15 cellular contexts compared by ENCODE assay signal in genomic region chr5:128574041-128574440, GRCh38. TPM values are rescaled to one million over a fixed set of nuclear protein-coding genes. Genes with fewer than 3 reads are reported as not detected.
DNase-seq lines count a peak whose midpoint lies in the region; ATAC-seq and TF ChIP-seq lines count a peak whose summit lies in the region.
"Had no signal": no experiment of that assay in that cellular context is flagged by ENCODE, and none has a peak within 500 bp of the region (broad histone marks: within the 10 kb centered on the region; RNA-seq: fewer than 3 reads in every experiment).

No MANE protein-coding gene starts in this region.

- TF ChIP-seq CTCF in HCT116 (IDR thresholded peaks at IDR 0.05 in 2 of 3, conservative IDR thresholded peaks at IDR 0.05 in 1 of 3; ENCODE audit: borderline replicate concordance in 1 of 3, insufficient read depth in 1 of 3, low read depth in 2 of 3, low read length in 2 of 3) = no peak
- TF ChIP-seq CTCF in fibroblast of the aortic adventitia (IDR thresholded peaks at IDR 0.05; ENCODE audit: insufficient read depth, low read length) = no peak
- TF ChIP-seq CTCF in suprapubic skin (IDR thresholded peaks at IDR 0.05) = no peak

- H3K4me3 ChIP-seq in HCT116 (replicated peaks in 1 of 2; ENCODE audit: low read depth in 1 of 2, low read length in 2 of 2) = no peak overlapping the region
- no peak overlapping the region for H3K4me3 ChIP-seq in fibroblast of the aortic adventitia (ENCODE audit: low read depth, low read length)
- no peak overlapping the region for H3K4me3 ChIP-seq in suprapubic skin
- H3K4me3 ChIP-seq: body of pancreas had no signal

- POLR2A ChIA-PET in HCT116 (lab: Charles Lee) = no interaction called here

- H3K27ac ChIP-seq in HCT116 (ENCODE audit: low read depth, low read length) = no peak overlapping the region
- H3K27ac ChIP-seq in suprapubic skin = no peak overlapping the region
- H3K27ac ChIP-seq: body of pancreas, WERI-Rb-1 had no signal

- no peaks in the 10 kb centered on the region for H4K20me1 ChIP-seq in HCT116 (ENCODE audit: insufficient read depth)

- no peaks in the 10 kb centered on the region for H3K79me2 ChIP-seq in HCT116 (ENCODE audit: insufficient read depth, low read length)

- H3K9ac ChIP-seq in HCT116 (ENCODE audit: low read length) = no peak overlapping the region

- H3K9me3 ChIP-seq in HCT116 (ENCODE audit: control insufficient read depth in 1 of 2, insufficient read depth in 1 of 2, low read depth in 1 of 2, low read length in 2 of 2) (no peaks in the 10 kb centered on the region), suprapubic skin (no peaks in the 10 kb centered on the region)
- H3K9me3 ChIP-seq: body of pancreas had no signal

- no peak for TF ChIP-seq EP300 in suprapubic skin (IDR thresholded peaks at IDR 0.05)

- H3K9me2 ChIP-seq in HCT116 (ENCODE audit: insufficient read depth) = no peaks in the 10 kb centered on the region

- WGBS in suprapubic skin = 82% methylated on average over 1 of the region's 1 CpG

- BruUV-seq in HCT116 (replicated peaks; lab: Mats Ljungman, UMichigan) = no TSS peak

- no peak overlapping the region for H2AFZ ChIP-seq in HCT116 (ENCODE audit: low read depth, low read length, poor library complexity, severe bottlenecking)

- TF ChIP-seq RAD21 in HCT116 (IDR thresholded peaks at IDR 0.05; ENCODE audit: low read depth) = no peak

- intact Hi-C loops in HCT116 (cut with micrococcal nuclease) = no loop called here

- H3K36me3 ChIP-seq in HCT116 (ENCODE audit: control insufficient read depth in 1 of 2, insufficient read depth in 2 of 2, low read length in 2 of 2) (no peaks in the 10 kb centered on the region), suprapubic skin (no peaks in the 10 kb centered on the region)
- H3K36me3 ChIP-seq: WERI-Rb-1 had no signal

- H3K27me3 ChIP-seq in HCT116 (ENCODE audit: insufficient read depth, low read length) (no peaks in the 10 kb centered on the region), suprapubic skin (no peaks in the 10 kb centered on the region)
- H3K27me3 ChIP-seq: body of pancreas had no signal

- CTCF ChIA-PET in HCT116 (lab: Charles Lee) = no interaction called here

- H3K4me1 ChIP-seq in HCT116 (ENCODE audit: control insufficient read depth in 1 of 2, insufficient read depth in 2 of 2, low read length in 2 of 2) = peaks cover 0 to 11% of the 10 kb centered on the region in 2 experiments; a peak in 1 of 4 replicates
- H3K4me1 ChIP-seq in suprapubic skin = no peaks in the 10 kb centered on the region
- H3K4me1 ChIP-seq: body of pancreas had no signal

- TF ChIP-seq POLR2A in HCT116 (IDR thresholded peaks at IDR 0.05; ENCODE audit: borderline replicate concordance, extremely low read depth, insufficient read depth, insufficient read length) (no peak), suprapubic skin (IDR thresholded peaks at IDR 0.05) (no peak)

- ATAC-seq in HCT116 (no peak), SK-N-SH treated with all-trans-retinoic acid at 6 μM for 48 hours (peak; percentile 78), HG03025 (IDR thresholded peaks at IDR 0.05; ENCODE audit: low FRiP score, unreplicated experiment) (no peak)
- ATAC-seq: activated CD8-positive, alpha-beta T cell treated with anti-CD3 and anti-CD28 coated beads for 36 hours; body of pancreas had no signal

- H3K4me2 ChIP-seq in HCT116 (ENCODE audit: low read length) = 0 out of 2 replicates have a peak overlapping the region, but pooled peaks have one; percentile 1

- DNase-seq in HCT116 (ENCODE audit: low read depth, low spot score) (no peak), fibroblast of the aortic adventitia (ENCODE audit: low read depth) (peak; percentile 21), renal cortical epithelial cell (ENCODE audit: low read depth) (peak; percentile 16), suprapubic skin (ENCODE audit: low spot score in 2 of 2) (no peak), ecto neural progenitor cell (ENCODE audit: low spot score) (no peak)
- DNase-seq: activated CD8-positive, alpha-beta T cell treated with anti-CD3 and anti-CD28 coated beads for 36 hours; activated naive CD4-positive, alpha-beta T cell treated with anti-CD3 and anti-CD28 coated beads for 36 hours; activated T-cell treated with anti-CD3 and anti-CD28 coated beads, Interleukin-2, amount 50 U/mL, for 1 hour; body of pancreas; CD4-positive, alpha-beta memory T cell; NCI-H69; T-helper 2 cell; WERI-Rb-1 had no signal

- RAD21 ChIA-PET in HCT116 (lab: Charles Lee; ENCODE audit: low non-redundant PET in 1 of 2, low total read pairs in 2 of 2, uncharacterized antibody in 2 of 2, unreplicated experiment in 2 of 2) = no interaction called here

TF ChIP-seq in HCT116, 20 proteins besides CTCF, POLR2A, EP300 and RAD21:
- TF ChIP-seq ZBTB33 (IDR thresholded peaks at IDR 0.05; ENCODE audit: extremely low read depth, insufficient replicate concordance, low read length) = no peak
- no peak for TF ChIP-seq ELF1 (IDR thresholded peaks at IDR 0.05; ENCODE audit: borderline replicate concordance, low read depth)
- no peak for TF ChIP-seq TCF7L2 (IDR thresholded peaks at IDR 0.05; ENCODE audit: borderline replicate concordance, extremely low read depth, insufficient read depth, insufficient read length)
- no peak for TF ChIP-seq ZNF274 (IDR thresholded peaks at IDR 0.05; ENCODE audit: low read depth, low read length)
- TF ChIP-seq YY1 (IDR thresholded peaks at IDR 0.05; ENCODE audit: extremely low read depth, insufficient replicate concordance, low read depth, low read length) = no peak

TF ChIP-seq in SK-N-SH treated with all-trans-retinoic acid at 6 μM for 48 hours, 23 proteins besides CTCF, POLR2A, EP300 and RAD21:
- no peak for TF ChIP-seq TCF4 (CRISPR knock-in tag; IDR thresholded peaks at IDR 0.05; ENCODE audit: borderline replicate concordance)
- TF ChIP-seq PATZ1 (CRISPR knock-in tag; IDR thresholded peaks at IDR 0.05; ENCODE audit: borderline replicate concordance) = no peak
- TF ChIP-seq ISL1 (CRISPR knock-in tag; IDR thresholded peaks at IDR 0.05) = no peak
- no peak for TF ChIP-seq ZFP3 (CRISPR knock-in tag; IDR thresholded peaks at IDR 0.05)
- no peak for TF ChIP-seq SNAI2 (CRISPR knock-in tag; IDR thresholded peaks at IDR 0.05)
- TF ChIP-seq POU6F1 (CRISPR knock-in tag; IDR thresholded peaks at IDR 0.05; ENCODE audit: borderline replicate concordance, low read depth) = no peak

RNA-seq across cellular contexts. Expression of gene FBN2, which starts 36.0 kb away (rescaled TPM):
- total RNA-seq in HCT116 (2021; ENCODE audit: unreplicated experiment) = 0.42 TPM
- polyA plus RNA-seq in HCT116 (2012) = under 0.01 and 0.10 TPM in 2 replicates
- total RNA-seq in fibroblast of the aortic adventitia (ENCODE audit: low replicate concordance) = 19.8 and 45.1 TPM in 2 replicates
- 24.5 and 50.9 TPM in 2 replicates for total RNA-seq in renal cortical epithelial cell
- total RNA-seq in suprapubic skin = 1 to 10 TPM in 1 of 4 donors, under 1 TPM in 3; 0.24 to 1.3 (median 0.89) TPM
- total RNA-seq: activated CD8-positive, alpha-beta T cell treated with anti-CD3 and anti-CD28 coated beads for 36 hours; activated naive CD4-positive, alpha-beta T cell treated with anti-CD3 and anti-CD28 coated beads for 36 hours had no signal
- polyA plus RNA-seq: CD4-positive, alpha-beta memory T cell had no signal

Comparison
In these comparisons a context has a peak if more than half of its experiments do, and no peak if none do; other contexts are left out.
1. DNase-seq: peak in fibroblast of the aortic adventitia (single experiment) and renal cortical epithelial cell (single experiment); none in HCT116 (single experiment), suprapubic skin (0 of 2) and ecto neural progenitor cell (single experiment).